Comparison of ENCODE assay signal across 10 cellular contexts in the genomic region with DNA sequence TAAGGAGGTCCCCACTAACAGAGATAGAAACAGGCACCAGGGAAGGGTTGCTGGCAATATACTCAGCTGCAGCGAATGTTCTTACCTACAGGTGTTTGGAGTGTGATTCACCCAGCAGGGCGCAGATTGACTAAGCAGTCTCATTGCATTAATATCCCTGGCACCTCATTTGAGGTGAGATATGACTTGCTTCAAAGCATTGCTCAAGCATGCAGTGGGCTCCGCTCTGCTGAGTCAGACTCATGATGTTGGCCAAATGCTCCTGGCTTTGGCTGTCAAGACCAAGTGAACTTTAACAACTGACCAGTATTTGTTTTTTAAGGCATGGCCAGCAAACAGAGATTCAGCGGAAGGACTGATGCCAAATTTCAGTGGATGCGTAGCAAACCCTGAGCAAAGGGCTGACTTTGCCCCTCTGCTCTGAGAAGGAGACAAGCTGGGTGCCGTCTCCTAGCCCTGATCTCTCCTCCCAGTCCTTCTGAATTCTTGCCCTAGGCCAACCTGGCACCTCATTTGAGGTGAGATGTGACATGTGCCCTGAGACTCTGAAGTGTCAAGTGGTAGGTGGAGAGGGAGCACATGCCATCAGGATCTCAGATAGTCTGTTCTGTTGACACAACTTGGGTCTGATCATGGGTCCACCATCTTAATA.
DNase-seq lines count a peak whose midpoint lies in the region; FAIRE-seq and TF ChIP-seq lines count a peak whose summit lies in the region.
"Had no signal": no experiment of that assay in that cellular context is flagged by ENCODE, and none has a peak within 500 bp of the region (broad histone marks: within the 10 kb centered on the region; RNA-seq: fewer than 3 reads in every experiment).

No MANE protein-coding gene starts in this region.

- TF ChIP-seq CTCF in hepatocyte (IDR thresholded peaks at IDR 0.05; ENCODE audit: poor library complexity), result no peak

- H2AFZ ChIP-seq in GM23248, result no peak overlapping the region
- no peak overlapping the region for H2AFZ ChIP-seq in hepatocyte

- no peaks in the 10 kb centered on the region for H3K9me3 ChIP-seq in GM23248 (ENCODE audit: low read depth)
- no peaks in the 10 kb centered on the region for H3K9me3 ChIP-seq in hepatocyte (ENCODE audit: low read depth)
- no peaks in the 10 kb centered on the region for H3K9me3 ChIP-seq in SJCRH30 (replicated peaks)

- H3K9me2 ChIP-seq in GM23248 (ENCODE audit: insufficient read depth), result no peaks in the 10 kb centered on the region
- H3K9me2 ChIP-seq in hepatocyte (replicated peaks; ENCODE audit: insufficient read depth), result no peaks in the 10 kb centered on the region

- H3K27me3 ChIP-seq in GM23248 (replicated peaks; ENCODE audit: insufficient read depth) (peaks cover 20% of the 10 kb centered on the region), hepatocyte (no peaks in the 10 kb centered on the region), SJCRH30 (no peaks in the 10 kb centered on the region; the same call in 1 of the 2 replicates)

- WGBS in GM23248 (ENCODE audit: low coverage in 1 of 2, low lambda C conversion rate in 2 of 2, missing lambda C conversion rate in 2 of 2), 2 experiments, result 43 to 50% methylated on average over 6 of the region's 6 CpGs
- WGBS in hepatocyte (ENCODE audit: low lambda C conversion rate, missing lambda C conversion rate), result 83% methylated on average over 6 of the region's 6 CpGs

- FAIRE-seq in frontal cortex (lab: Jason Lieb, UNC), result no peak

- no peak overlapping the region for H3K9ac ChIP-seq in GM23248

- H3F3A ChIP-seq in GM23248 (ENCODE audit: insufficient read depth), result no peaks in the 10 kb centered on the region

- DNase-seq in ELR (ENCODE audit: low read depth) (peak; percentile 77), GM23248 (peak; percentile 54), RPMI7951 (ENCODE audit: low read depth) (peak; percentile 88), hepatocyte (ENCODE audit: low spot score) (peak; percentile 44), iPS-NIHi7 (ENCODE audit: extremely low spot score) (no peak), frontal cortex (ENCODE audit: low spot score in 2 of 2) (no peak), SJCRH30 (no peak), GOT3 (lab: John Stamatoyannopoulos, UW) (no peak)
- DNase-seq: effector CD4-positive, alpha-beta T cell; naive thymus-derived CD4-positive, alpha-beta T cell had no signal

- H3K4me1 ChIP-seq in GM23248 (ENCODE audit: insufficient read depth) (no peaks in the 10 kb centered on the region), hepatocyte (ENCODE audit: insufficient read depth) (no peaks in the 10 kb centered on the region), SJCRH30 (no peaks in the 10 kb centered on the region)

- no peaks in the 10 kb centered on the region for H3K36me3 ChIP-seq in GM23248 (ENCODE audit: low read depth)
- H3K36me3 ChIP-seq in hepatocyte (replicated peaks; ENCODE audit: insufficient read depth, low read depth), result no peaks in the 10 kb centered on the region
- no peaks in the 10 kb centered on the region for H3K36me3 ChIP-seq in SJCRH30

- H3K79me2 ChIP-seq in GM23248 (ENCODE audit: insufficient read depth), result no peaks in the 10 kb centered on the region
- H3K79me2 ChIP-seq in hepatocyte, result no peaks in the 10 kb centered on the region

- in situ Hi-C loops in GM23248 (cut with MboI), result no loop called here

- H3K4me2 ChIP-seq in GM23248 (ENCODE audit: unreplicated experiment) (no peak overlapping the region), hepatocyte (no peak overlapping the region)

- H4K20me1 ChIP-seq in GM23248 (ENCODE audit: insufficient read depth) (no peaks in the 10 kb centered on the region), hepatocyte (ENCODE audit: insufficient read depth, poor library complexity, severe bottlenecking) (no peaks in the 10 kb centered on the region)

- H3K4me3 ChIP-seq in GM23248, result no peak overlapping the region
- H3K4me3 ChIP-seq in hepatocyte, result no peak overlapping the region
- no peak overlapping the region for H3K4me3 ChIP-seq in SJCRH30

- H3K27ac ChIP-seq in GM23248, result no peak overlapping the region
- H3K27ac ChIP-seq in hepatocyte, result no peak overlapping the region
- H3K27ac ChIP-seq in SJCRH30, result no peak overlapping the region

Comparison
In these comparisons a context has a peak if more than half of its experiments do, and no peak if none do; other contexts are left out.
1. DNase-seq: peak in ELR (single experiment), GM23248 (single experiment), RPMI7951 (single experiment) and hepatocyte (single experiment); none in iPS-NIHi7 (single experiment), frontal cortex (0 of 2), SJCRH30 (0 of 2) and GOT3 (single experiment).